Comparison of ENCODE assay signal across 22 cellular contexts in the genomic region with DNA sequence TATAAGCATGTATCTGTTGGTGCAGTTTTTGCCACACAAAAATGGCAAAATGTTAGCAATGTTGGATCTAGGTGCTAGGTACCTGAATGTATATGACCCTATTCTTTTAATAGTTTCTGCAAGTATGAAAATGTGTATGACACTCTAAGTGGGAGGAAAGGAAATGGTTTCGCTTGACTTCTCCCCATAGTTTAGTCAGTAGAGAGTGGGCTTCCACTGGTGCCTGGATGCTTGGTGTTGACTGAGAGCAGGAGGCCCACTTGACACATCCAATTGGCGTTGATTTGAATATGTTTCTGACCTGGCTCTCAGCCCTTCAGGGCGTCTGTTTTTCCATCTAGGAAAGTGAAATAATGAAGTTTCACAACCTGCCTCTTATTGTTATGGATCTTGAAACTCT.
DNase-seq lines count a peak whose midpoint lies in the region; ATAC-seq and TF ChIP-seq lines count a peak whose summit lies in the region.
"Had no signal": no experiment of that assay in that cellular context is flagged by ENCODE, and none has a peak within 500 bp of the region (broad histone marks: within the 10 kb centered on the region; RNA-seq: fewer than 3 reads in every experiment).

No MANE protein-coding gene starts in this region.

- TF ChIP-seq CTCF in GM12865 (IDR thresholded peaks at IDR 0.05; ENCODE audit: insufficient read depth, low read depth, low read length, missing control alignments) = no peak

- no peak overlapping the region for H3K4me3 ChIP-seq in GM12865 (ENCODE audit: low read depth, low read length)
- H3K4me3 ChIP-seq: lower lobe of right lung, sigmoid colon, vagina had no signal

- DNase-seq in GM12865 (ENCODE audit: low read depth) (peak; percentile 37), OCI-M1 (lab: John Stamatoyannopoulos, UW) (no peak), foreskin melanocyte (no peak)
- no peak for DNase-seq in central memory CD4-positive, alpha-beta T cell
- DNase-seq: ACHN; anterior cingulate cortex; effector memory CD4-positive, alpha-beta T cell; head of caudate nucleus; IMR-90; lower lobe of right lung; MM.1S; NCI-H2029; SIG-M5; sigmoid colon; substantia nigra; T-helper 2 cell had no signal

- ATAC-seq in GM18873 (IDR thresholded peaks at IDR 0.05; ENCODE audit: low FRiP score, unreplicated experiment) (peak; percentile 50), HG02642 (IDR thresholded peaks at IDR 0.05; ENCODE audit: poor library complexity, unreplicated experiment) (peak; percentile 52), HG03432 (IDR thresholded peaks at IDR 0.05; ENCODE audit: unreplicated experiment) (peak; percentile 84), GM18870 (IDR thresholded peaks at IDR 0.05; ENCODE audit: unreplicated experiment) (no peak)
- ATAC-seq: lower lobe of right lung, WTC11 had no signal
